18 cellular contexts compared by ENCODE assay signal in the genomic region with DNA sequence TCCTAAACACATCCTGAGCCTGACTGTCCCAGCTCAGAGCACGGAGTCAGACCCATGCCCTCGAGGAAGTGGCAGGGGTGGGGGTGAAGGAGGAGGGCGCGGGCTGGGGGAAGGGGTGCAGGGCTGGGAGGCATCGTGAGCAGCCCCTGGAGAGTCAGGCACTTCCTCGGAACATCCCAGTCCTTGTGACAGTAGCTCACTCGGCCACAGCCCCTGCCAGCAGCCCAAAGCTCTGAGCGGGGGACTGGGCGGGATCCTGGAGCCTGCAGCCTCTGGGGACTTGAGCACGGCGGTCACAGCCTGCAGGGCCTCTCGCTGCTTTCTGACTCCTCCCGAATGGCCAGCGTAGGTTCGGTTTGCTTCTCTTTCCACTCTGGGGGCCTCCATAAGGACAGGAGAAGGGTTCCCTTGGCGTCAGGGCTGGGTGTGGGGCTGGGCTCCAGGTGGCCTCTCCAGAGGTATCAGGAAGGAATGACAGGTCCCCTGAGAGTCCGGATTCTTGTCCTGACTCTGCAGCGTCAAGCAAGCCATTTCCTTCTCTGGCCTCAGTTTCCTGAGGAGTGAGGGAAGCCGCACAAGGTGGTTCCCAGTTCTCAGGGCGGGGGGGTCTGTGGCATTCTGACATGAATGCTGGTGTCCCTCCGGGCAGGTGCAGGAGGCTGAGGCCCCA. TPM values are rescaled to one million over a fixed set of nuclear protein-coding genes. Genes with fewer than 3 reads are reported as not detected.
DNase-seq lines count a peak whose midpoint lies in the region; ATAC-seq lines count a peak whose summit lies in the region.
"Had no signal": no experiment of that assay in that cellular context is flagged by ENCODE, and none has a peak within 500 bp of the region (broad histone marks: within the 10 kb centered on the region; RNA-seq: fewer than 3 reads in every experiment).

No MANE protein-coding gene starts in this region.

- DNase-seq in NK-92 treated with Interleukin-12 subunit alpha and Interleukin-12 subunit beta, amount 100 ng/mL, for 24 hours (lab: John Stamatoyannopoulos, UW), result peak; percentile 22
- DNase-seq in NK-92 (lab: John Stamatoyannopoulos, UW; ENCODE audit: unreplicated experiment), result no peak
- DNase-seq in CD4-positive, CD25-positive, alpha-beta regulatory T cell, result no peak
- no peak for DNase-seq in activated CD8-positive, alpha-beta T cell treated with anti-CD3 and anti-CD28 coated beads, Interleukin-2, amount 10 ng/mL, durations not matched to agents 7 days and 5 days
- peak; percentile 43 for DNase-seq in iPS-NIHi7 (ENCODE audit: extremely low spot score)
- DNase-seq in DMS 273 treated with DMSO at 0.1 percent for 48 hours (lab: John Stamatoyannopoulos, UW), result no peak
- no peak for DNase-seq in hippocampal formation (lab: John Stamatoyannopoulos, UW)
- no peak for DNase-seq in AG08396 (ENCODE audit: low spot score)
- DNase-seq: Caco-2, hypothalamus, KBM-7, NCI-H1417, NCI-H226 had no signal

- peaks cover 65% of the 10 kb centered on the region for H3K4me1 ChIP-seq in CD4-positive, CD25-positive, alpha-beta regulatory T cell (ENCODE audit: control insufficient read depth, insufficient read depth, low read length, poor library complexity, severe bottlenecking)
- H3K4me1 ChIP-seq: Caco-2 had no signal

- H3K4me3 Mint-ChIP-seq in CD4-positive, CD25-positive, alpha-beta regulatory T cell, result peak overlapping the region in 1 of 4 donors; percentile 63
- H3K4me3 Mint-ChIP-seq in activated CD8-positive, alpha-beta T cell treated with anti-CD3 and anti-CD28 coated beads, Interleukin-2, amount 10 ng/mL, durations not matched to agents 7 days and 5 days, result peak overlapping the region; percentile 72

- no peak for ATAC-seq in CD4-positive, CD25-positive, alpha-beta regulatory T cell (ENCODE audit: low read depth in 2 of 2)
- ATAC-seq in activated CD8-positive, alpha-beta T cell treated with anti-CD3 and anti-CD28 coated beads, Interleukin-2, amount 10 ng/mL, durations not matched to agents 7 days and 5 days, result no peak
- ATAC-seq: left lung had no signal

- peak overlapping the region; percentile 52 to 94 (median 93) for H3K27ac Mint-ChIP-seq in CD4-positive, CD25-positive, alpha-beta regulatory T cell
- peak overlapping the region; percentile 99 for H3K27ac Mint-ChIP-seq in activated CD8-positive, alpha-beta T cell treated with anti-CD3 and anti-CD28 coated beads, Interleukin-2, amount 10 ng/mL, durations not matched to agents 7 days and 5 days

- H3K4me3 ChIP-seq in CD4-positive, CD25-positive, alpha-beta regulatory T cell (ENCODE audit: low read depth, low read length), result no peak overlapping the region
- H3K4me3 ChIP-seq: left lung, thoracic aorta had no signal

- POLR2A ChIA-PET in activated CD8-positive, alpha-beta T cell treated with anti-CD3 and anti-CD28 coated beads, Interleukin-2, amount 10 ng/mL, durations not matched to agents 7 days and 5 days (lab: Charles Lee), result interaction anchor here (2.1 to 8.6 kb wide), 2 partner anchors 19 to 27 kb away, joined by 8 to 125 read pairs; a partner anchor contains a TSS

- no peaks in the 10 kb centered on the region for H3K9me3 ChIP-seq in CD4-positive, CD25-positive, alpha-beta regulatory T cell (ENCODE audit: control insufficient read depth in 2 of 2, low read length in 2 of 2)
- H3K9me3 ChIP-seq: Caco-2, left lung, thoracic aorta had no signal

- H3K36me3 Mint-ChIP-seq in CD4-positive, CD25-positive, alpha-beta regulatory T cell, result peaks cover 8% of the 10 kb centered on the region
- peaks cover 75% of the 10 kb centered on the region for H3K36me3 Mint-ChIP-seq in activated CD8-positive, alpha-beta T cell treated with anti-CD3 and anti-CD28 coated beads, Interleukin-2, amount 10 ng/mL, durations not matched to agents 7 days and 5 days (ENCODE audit: low read depth)

- peaks cover 28% of the 10 kb centered on the region for H3K36me3 ChIP-seq in CD4-positive, CD25-positive, alpha-beta regulatory T cell (ENCODE audit: control insufficient read depth, insufficient read depth, low read length)
- H3K36me3 ChIP-seq: thoracic aorta had no signal

- H3K27me3 Mint-ChIP-seq in CD4-positive, CD25-positive, alpha-beta regulatory T cell, result no peaks in the 10 kb centered on the region
- no peaks in the 10 kb centered on the region for H3K27me3 Mint-ChIP-seq in activated CD8-positive, alpha-beta T cell treated with anti-CD3 and anti-CD28 coated beads, Interleukin-2, amount 10 ng/mL, durations not matched to agents 7 days and 5 days (ENCODE audit: low read depth)

- H3K4me1 Mint-ChIP-seq in CD4-positive, CD25-positive, alpha-beta regulatory T cell, result peaks cover 0 to 80% (median 41%) of the 10 kb centered on the region in 4 donors
- H3K4me1 Mint-ChIP-seq in activated CD8-positive, alpha-beta T cell treated with anti-CD3 and anti-CD28 coated beads, Interleukin-2, amount 10 ng/mL, durations not matched to agents 7 days and 5 days (ENCODE audit: low read depth), result peaks cover 99% of the 10 kb centered on the region

- H3K27ac ChIP-seq in CD4-positive, CD25-positive, alpha-beta regulatory T cell (ENCODE audit: insufficient read depth, low read length, poor library complexity, severe bottlenecking), result peak overlapping the region; percentile 58
- H3K27ac ChIP-seq: 22Rv1, thoracic aorta had no signal

- CTCF ChIA-PET in activated CD8-positive, alpha-beta T cell treated with anti-CD3 and anti-CD28 coated beads, Interleukin-2, amount 10 ng/mL, durations not matched to agents 7 days and 5 days (lab: Charles Lee), result interaction anchor here (8.2 to 13.1 kb wide), 2 partner anchors 20 to 41 kb away, joined by 75 to 159 read pairs; a partner anchor contains a TSS

- no peaks in the 10 kb centered on the region for H3K9me3 Mint-ChIP-seq in CD4-positive, CD25-positive, alpha-beta regulatory T cell
- no peaks in the 10 kb centered on the region for H3K9me3 Mint-ChIP-seq in activated CD8-positive, alpha-beta T cell treated with anti-CD3 and anti-CD28 coated beads, Interleukin-2, amount 10 ng/mL, durations not matched to agents 7 days and 5 days (ENCODE audit: insufficient read depth)

- no peaks in the 10 kb centered on the region for H3K27me3 ChIP-seq in CD4-positive, CD25-positive, alpha-beta regulatory T cell (ENCODE audit: control insufficient read depth, insufficient read depth, low read length)
- H3K27me3 ChIP-seq: left lung had no signal

RNA-seq across cellular contexts. Expression of a gene that starts 20.9 kb away (rescaled TPM):
- 169 TPM for total RNA-seq in CD4-positive, CD25-positive, alpha-beta regulatory T cell
- 10 to 100 TPM; 41.3 to 69.2 (median 45.7) TPM for polyA plus RNA-seq in CD4-positive, CD25-positive, alpha-beta regulatory T cell
- total RNA-seq in activated CD8-positive, alpha-beta T cell treated with anti-CD3 and anti-CD28 coated beads, Interleukin-2, amount 10 ng/mL, durations not matched to agents 7 days and 5 days, result 100 to 1,000 TPM; 208 to 212 TPM
- total RNA-seq: astrocyte, Caco-2, SK-MEL-5 had no signal

RNA-seq across cellular contexts. Expression of a gene that starts 55.1 kb away (rescaled TPM):
- total RNA-seq in CD4-positive, CD25-positive, alpha-beta regulatory T cell, result 5.4 TPM
- polyA plus RNA-seq in CD4-positive, CD25-positive, alpha-beta regulatory T cell, result 10 to 100 TPM; 19.2 to 31.0 (median 27.2) TPM
- total RNA-seq in activated CD8-positive, alpha-beta T cell treated with anti-CD3 and anti-CD28 coated beads, Interleukin-2, amount 10 ng/mL, durations not matched to agents 7 days and 5 days, result 10 to 100 TPM; 17.4 to 18.4 TPM

Comparison
In these comparisons a context has a peak if more than half of its experiments do, and no peak if none do; other contexts are left out.
1. DNase-seq: peak in NK-92 treated with Interleukin-12 subunit alpha and Interleukin-12 subunit beta, amount 100 ng/mL, for 24 hours (single experiment) and iPS-NIHi7 (single experiment); none in NK-92 (single experiment), CD4-positive, CD25-positive, alpha-beta regulatory T cell (0 of 3), activated CD8-positive, alpha-beta T cell treated with anti-CD3 and anti-CD28 coated beads, Interleukin-2, amount 10 ng/mL, durations not matched to agents 7 days and 5 days (single experiment), DMS 273 treated with DMSO at 0.1 percent for 48 hours (single experiment), hippocampal formation (0 of 2) and AG08396 (single experiment).